In the genomic region with DNA sequence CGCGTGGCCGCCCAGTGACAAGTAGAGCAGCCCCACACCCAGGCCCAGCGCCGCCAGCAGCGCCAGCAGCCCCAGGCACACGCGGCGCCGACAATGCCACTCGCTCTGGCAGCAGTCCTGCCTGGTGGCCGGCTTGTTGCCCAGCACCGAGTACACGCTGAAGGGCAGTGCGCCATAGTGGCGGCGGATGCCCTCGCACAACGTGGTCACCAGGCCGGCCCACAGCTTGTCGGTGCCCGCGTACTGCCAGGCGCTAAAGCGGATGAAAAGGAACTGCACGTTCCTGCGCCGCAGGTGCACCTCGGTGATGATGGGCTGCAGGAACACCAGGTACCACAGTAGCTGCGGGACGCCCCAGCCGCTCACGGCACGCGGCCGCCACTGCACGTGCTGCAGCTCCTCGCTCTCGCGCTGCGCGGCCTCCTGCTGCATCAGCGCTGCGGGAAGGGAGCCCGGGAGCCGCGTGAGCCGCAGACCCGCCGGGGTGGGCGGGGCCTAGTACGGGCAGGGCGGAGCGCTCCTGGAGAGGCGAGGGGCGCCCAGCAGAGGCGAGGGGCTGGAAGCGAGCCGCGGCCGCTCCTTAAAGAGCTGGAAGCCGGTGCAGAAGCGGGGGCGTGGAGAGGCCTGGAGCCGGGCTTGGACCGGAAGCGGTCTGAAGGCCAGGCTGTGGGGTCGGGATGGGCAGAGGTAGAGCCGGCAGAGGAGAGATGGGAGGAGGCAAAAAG, we compare ENCODE assay signal across 9 cellular contexts. TPM values are rescaled to one million over a fixed set of nuclear protein-coding genes. Genes with fewer than 3 reads are reported as not detected.
DNase-seq lines count a peak whose midpoint lies in the region; ATAC-seq and TF ChIP-seq lines count a peak whose summit lies in the region.
"Had no signal": no experiment of that assay in that cellular context is flagged by ENCODE, and none has a peak within 500 bp of the region (broad histone marks: within the 10 kb centered on the region; RNA-seq: fewer than 3 reads in every experiment).

No MANE protein-coding gene starts in this region.

- peak; percentile 31 for ATAC-seq in HCT116
- ATAC-seq in GM18519 (IDR thresholded peaks at IDR 0.05; ENCODE audit: low FRiP score, unreplicated experiment) = no peak
- ATAC-seq: Panc1 had no signal

- H3K9me3 ChIP-seq in HCT116 (ENCODE audit: control insufficient read depth in 1 of 2, insufficient read depth in 1 of 2, low read depth in 1 of 2, low read length in 2 of 2) (no peaks in the 10 kb centered on the region), endodermal cell (ENCODE audit: control insufficient read depth, low read length) (no peaks in the 10 kb centered on the region), subcutaneous abdominal adipose tissue (ENCODE audit: control insufficient read depth in 5 of 5, low read length in 5 of 5) (no peaks in the 10 kb centered on the region)

- no peak for TF ChIP-seq RAD21 in HCT116 (IDR thresholded peaks at IDR 0.05; ENCODE audit: low read depth)

- H3K27me3 ChIP-seq in HCT116 (ENCODE audit: insufficient read depth, low read length) = no peaks in the 10 kb centered on the region
- H3K27me3 ChIP-seq in endodermal cell (ENCODE audit: control insufficient read depth, insufficient read depth, low read length, poor library complexity, severe bottlenecking) = peaks cover 3% of the 10 kb centered on the region
- H3K27me3 ChIP-seq in subcutaneous abdominal adipose tissue (ENCODE audit: control insufficient read depth in 5 of 5, insufficient read depth in 4 of 5, low read length in 5 of 5) = peaks cover 43 to 67% (median 63%) of the 10 kb centered on the region in 5 donors

- POLR2A ChIA-PET in HCT116 (lab: Charles Lee) = no interaction called here

- DNase-seq in HCT116 (ENCODE audit: low read depth, low spot score) = no peak
- DNase-seq in activated CD4-positive, alpha-beta T cell treated with anti-CD3 and anti-CD28 coated beads, Interleukin-2, amount 50 U/mL, for 4 hours = peak; percentile 31 to 34
- peak; percentile 84 for DNase-seq in endodermal cell
- peak; percentile 25 for DNase-seq in middle frontal gyrus (ENCODE audit: extremely low spot score, low spot score)
- no peak for DNase-seq in UCSD-AML1 (lab: John Stamatoyannopoulos, UW; ENCODE audit: unreplicated experiment)
- DNase-seq in NOMO-1 treated with DMSO at 0.1 percent for 48 hours (lab: John Stamatoyannopoulos, UW; ENCODE audit: unreplicated experiment) = no peak

- peaks cover 66% of the 10 kb centered on the region for H3K27me3 Mint-ChIP-seq in endodermal cell (ENCODE audit: insufficient read depth)

- H3K79me2 ChIP-seq in HCT116 (ENCODE audit: insufficient read depth, low read length) = no peaks in the 10 kb centered on the region

- H3K27ac Mint-ChIP-seq in endodermal cell = no peak overlapping the region

- H3K9me2 ChIP-seq in HCT116 (ENCODE audit: insufficient read depth) = no peaks in the 10 kb centered on the region

- intact Hi-C loops in HCT116 (cut with micrococcal nuclease) = no loop called here

- peak overlapping the region; percentile 31 for H3K27ac ChIP-seq in HCT116 (ENCODE audit: low read depth, low read length)
- no peak overlapping the region for H3K27ac ChIP-seq in endodermal cell (ENCODE audit: low read depth, low read length)
- no peak overlapping the region for H3K27ac ChIP-seq in subcutaneous abdominal adipose tissue (ENCODE audit: low read depth, low read length)

- no peak overlapping the region for H2AFZ ChIP-seq in HCT116 (ENCODE audit: low read depth, low read length, poor library complexity, severe bottlenecking)

- no peaks in the 10 kb centered on the region for H4K20me1 ChIP-seq in HCT116 (ENCODE audit: insufficient read depth)

- peak overlapping the region; percentile 42 for H3K4me3 Mint-ChIP-seq in endodermal cell

- peak overlapping the region; percentile 96 for H3K4me2 ChIP-seq in HCT116 (ENCODE audit: low read length)

- TF ChIP-seq CTCF in HCT116 (IDR thresholded peaks at IDR 0.05 in 2 of 3, conservative IDR thresholded peaks at IDR 0.05 in 1 of 3; ENCODE audit: borderline replicate concordance in 1 of 3, insufficient read depth in 1 of 3, low read depth in 2 of 3, low read length in 2 of 3) (no peak), endodermal cell (conservative IDR thresholded peaks at IDR 0.05) (no peak)

- H3K4me3 ChIP-seq in HCT116 (replicated peaks in 1 of 2; ENCODE audit: low read depth in 1 of 2, low read length in 2 of 2) = peak overlapping the region; percentile 25 to 53
- H3K4me3 ChIP-seq in endodermal cell (ENCODE audit: low read length) = peak overlapping the region; percentile 45
- peak overlapping the region in 4 of 5 donors; percentile 38 to 66 (median 45) for H3K4me3 ChIP-seq in subcutaneous abdominal adipose tissue (ENCODE audit: low read depth in 1 of 5, low read length in 5 of 5)

- H3K9ac ChIP-seq in HCT116 (ENCODE audit: low read length) = peak overlapping the region; percentile 61
- no peak overlapping the region for H3K9ac ChIP-seq in endodermal cell (ENCODE audit: extremely low read depth, low read length, poor library complexity, severe bottlenecking)
- H3K9ac ChIP-seq in subcutaneous abdominal adipose tissue (ENCODE audit: low read length in 5 of 5) = no peak overlapping the region

- H3K4me1 ChIP-seq in HCT116 (ENCODE audit: control insufficient read depth in 1 of 2, insufficient read depth in 2 of 2, low read length in 2 of 2) = peaks cover 32 to 61% of the 10 kb centered on the region in 2 experiments
- H3K4me1 ChIP-seq in endodermal cell (ENCODE audit: control insufficient read depth, insufficient read depth, low read length) = peaks cover 12% of the 10 kb centered on the region
- peaks cover 0 to 28% (median 27%) of the 10 kb centered on the region in 5 donors for H3K4me1 ChIP-seq in subcutaneous abdominal adipose tissue (ENCODE audit: control insufficient read depth in 5 of 5, insufficient read depth in 5 of 5, low read length in 5 of 5)

- peaks cover 10% of the 10 kb centered on the region for H3K4me1 Mint-ChIP-seq in endodermal cell

- 38 to 55% methylated on average over 38 to 69 of the region's 69 CpGs for WGBS in endodermal cell (ENCODE audit: insufficient coverage in 1 of 2, insufficient read length in 1 of 2), 2 experiments

- no TSS peak for BruUV-seq in HCT116 (replicated peaks; lab: Mats Ljungman, UMichigan)

- TF ChIP-seq POLR2A in HCT116 (IDR thresholded peaks at IDR 0.05; ENCODE audit: borderline replicate concordance, extremely low read depth, insufficient read depth, insufficient read length) = no peak

- RAD21 ChIA-PET in HCT116 (lab: Charles Lee; ENCODE audit: low non-redundant PET in 1 of 2, low total read pairs in 2 of 2, uncharacterized antibody in 2 of 2, unreplicated experiment in 2 of 2) = interaction anchor here in 1 of 2 experiments (1.1 kb wide), 1 partner anchor 16 kb away, joined by 3 read pairs; no protein-coding TSS in a partner anchor

- H3K36me3 ChIP-seq in HCT116 (ENCODE audit: control insufficient read depth in 1 of 2, insufficient read depth in 2 of 2, low read length in 2 of 2) (no peaks in the 10 kb centered on the region), endodermal cell (ENCODE audit: control insufficient read depth, insufficient read depth, low read length) (no peaks in the 10 kb centered on the region), subcutaneous abdominal adipose tissue (ENCODE audit: control insufficient read depth in 5 of 5, insufficient read depth in 5 of 5, low read length in 5 of 5) (no peaks in the 10 kb centered on the region)

- H3K9me3 Mint-ChIP-seq in endodermal cell = peaks cover 4% of the 10 kb centered on the region

- H3K36me3 Mint-ChIP-seq in endodermal cell (ENCODE audit: low read depth) = peaks cover 7% of the 10 kb centered on the region

- CTCF ChIA-PET in HCT116 (lab: Charles Lee) = no interaction called here

TF ChIP-seq in HCT116, 20 proteins besides CTCF, POLR2A, EP300 and RAD21 (continues in another document):
- no peak for TF ChIP-seq SIN3A (IDR thresholded peaks at IDR 0.05; ENCODE audit: low read depth)
- no peak; the same call in 1 of the 2 replicates for TF ChIP-seq ZFX (IDR thresholded peaks at IDR 0.05)
- TF ChIP-seq, protein P1, sequence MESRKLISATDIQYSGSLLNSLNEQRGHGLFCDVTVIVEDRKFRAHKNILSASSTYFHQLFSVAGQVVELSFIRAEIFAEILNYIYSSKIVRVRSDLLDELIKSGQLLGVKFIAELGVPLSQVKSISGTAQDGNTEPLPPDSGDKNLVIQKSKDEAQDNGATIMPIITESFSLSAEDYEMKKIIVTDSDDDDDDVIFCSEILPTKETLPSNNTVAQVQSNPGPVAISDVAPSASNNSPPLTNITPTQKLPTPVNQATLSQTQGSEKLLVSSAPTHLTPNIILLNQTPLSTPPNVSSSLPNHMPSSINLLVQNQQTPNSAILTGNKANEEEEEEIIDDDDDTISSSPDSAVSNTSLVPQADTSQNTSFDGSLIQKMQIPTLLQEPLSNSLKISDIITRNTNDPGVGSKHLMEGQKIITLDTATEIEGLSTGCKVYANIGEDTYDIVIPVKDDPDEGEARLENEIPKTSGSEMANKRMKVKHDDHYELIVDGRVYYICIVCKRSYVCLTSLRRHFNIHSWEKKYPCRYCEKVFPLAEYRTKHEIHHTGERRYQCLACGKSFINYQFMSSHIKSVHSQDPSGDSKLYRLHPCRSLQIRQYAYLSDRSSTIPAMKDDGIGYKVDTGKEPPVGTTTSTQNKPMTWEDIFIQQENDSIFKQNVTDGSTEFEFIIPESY (IDR thresholded peaks at IDR 0.05; ENCODE audit: extremely low read depth, insufficient replicate concordance, low read length) = no peak
- TF ChIP-seq, protein P2, sequence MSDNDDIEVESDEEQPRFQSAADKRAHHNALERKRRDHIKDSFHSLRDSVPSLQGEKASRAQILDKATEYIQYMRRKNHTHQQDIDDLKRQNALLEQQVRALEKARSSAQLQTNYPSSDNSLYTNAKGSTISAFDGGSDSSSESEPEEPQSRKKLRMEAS (IDR thresholded peaks at IDR 0.05) = peak; percentile 34; the same call in 1 of the 2 replicates
- TF ChIP-seq CBX3 (IDR thresholded peaks at IDR 0.05; ENCODE audit: low read depth) = no peak
- TF ChIP-seq EZH2 (IDR thresholded peaks at IDR 0.05) = no peak
- 0 out of 2 replicates have a peak, but pooled peaks have one; percentile 21 for TF ChIP-seq EGR1 (IDR thresholded peaks at IDR 0.05; ENCODE audit: low read depth)

RNA-seq across cellular contexts. Expression of a gene that starts 7.3 kb away (rescaled TPM):
- total RNA-seq in HCT116 (2021; ENCODE audit: unreplicated experiment) = 0.64 TPM
- 0.47 and 0.65 TPM in 2 replicates for polyA plus RNA-seq in HCT116 (2012)
- under 1 TPM; 0.15 to 0.22 TPM for total RNA-seq in endodermal cell
- polyA plus RNA-seq in endodermal cell (2013, experiment 1 of 2) = 0.25 TPM
- 0.21 TPM for polyA plus RNA-seq in endodermal cell (2013, experiment 2 of 2)

RNA-seq across cellular contexts. Expression of a gene that starts 24.5 kb away (rescaled TPM):
- total RNA-seq in HCT116 (2021; ENCODE audit: unreplicated experiment) (26.9 TPM), endodermal cell (10 to 100 TPM; 56.6 to 79.1 TPM)
- polyA plus RNA-seq in HCT116 (2012) = 33.9 and 38.7 TPM in 2 replicates
- 35.0 TPM for polyA plus RNA-seq in endodermal cell (2013, experiment 1 of 2)
- polyA plus RNA-seq in endodermal cell (2013, experiment 2 of 2) = 33.3 TPM

RNA-seq across cellular contexts. Expression of a gene that starts 25.1 kb away (rescaled TPM):
- total RNA-seq in HCT116 (2021; ENCODE audit: unreplicated experiment) (12.2 TPM), endodermal cell (10 to 100 TPM in 1 of 2 donors, 1 to 10 TPM in 1; 9.4 to 11.3 TPM)
- 7.7 and 7.9 TPM in 2 replicates for polyA plus RNA-seq in HCT116 (2012)
- 4.8 TPM for polyA plus RNA-seq in endodermal cell (2013, experiment 1 of 2)
- 4.9 TPM for polyA plus RNA-seq in endodermal cell (2013, experiment 2 of 2)

Comparison
In these comparisons a context has a peak if more than half of its experiments do, and no peak if none do; other contexts are left out.
1. DNase-seq: peak in activated CD4-positive, alpha-beta T cell treated with anti-CD3 and anti-CD28 coated beads, Interleukin-2, amount 50 U/mL, for 4 hours (2 of 2), endodermal cell (single experiment) and middle frontal gyrus (single experiment); none in HCT116 (single experiment), UCSD-AML1 (single experiment) and NOMO-1 treated with DMSO at 0.1 percent for 48 hours (single experiment).
2. Peak in every context shown above with its lines, with median percentiles within 50 percentile points of each other: H3K4me3 ChIP-seq.